ENCODE assay signal across 1 cellular context in the genomic region with DNA sequence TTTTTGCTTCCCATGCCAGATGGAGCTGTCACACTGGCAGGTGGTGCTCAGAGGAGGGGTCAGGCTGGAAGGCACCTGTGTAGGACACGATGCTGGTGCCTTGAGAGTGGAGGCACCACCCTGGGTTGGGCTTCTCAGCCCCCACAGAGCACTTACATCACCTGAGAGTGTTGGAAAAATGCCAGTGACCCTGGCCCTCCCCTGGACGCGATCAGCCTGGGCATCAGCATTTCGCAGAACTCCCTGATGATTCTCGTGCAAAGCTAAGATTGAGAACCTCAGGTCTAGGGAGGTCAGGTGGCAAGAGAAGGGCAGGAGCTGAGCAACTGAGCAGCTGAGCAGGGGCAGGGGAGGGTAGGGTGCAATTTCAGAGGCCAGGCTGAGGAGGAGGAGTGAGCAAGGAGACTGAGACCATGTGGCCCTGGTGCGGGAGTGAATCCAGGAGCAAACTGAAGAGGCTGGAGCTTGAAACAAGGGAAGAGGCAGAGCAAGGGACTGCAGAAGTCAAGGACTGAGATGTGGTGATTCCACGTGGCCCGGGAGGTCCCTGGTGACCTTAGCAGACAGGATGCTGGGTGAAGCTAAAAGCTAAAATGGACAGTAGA.
TF ChIP-seq lines count a peak whose summit lies in the region.

No MANE protein-coding gene starts in this region.

TF ChIP-seq in GM12878, 131 proteins besides CTCF, POLR2A, EP300 and RAD21:
- peak; percentile 29; the same call in 1 of the 2 replicates for TF ChIP-seq EED (IDR thresholded peaks at IDR 0.05; ENCODE audit: low read depth)
- TF ChIP-seq BMI1 (IDR thresholded peaks at IDR 0.05; ENCODE audit: borderline replicate concordance), result no peak
- TF ChIP-seq GATAD2B (conservative IDR thresholded peaks at IDR 0.05; ENCODE audit: low read depth), result 0 out of 2 replicates have a peak, but pooled peaks have one; percentile 15
- TF ChIP-seq ZBED1 (IDR thresholded peaks at IDR 0.05; ENCODE audit: borderline replicate concordance), result no peak
- TF ChIP-seq ZNF622 (IDR thresholded peaks at IDR 0.05), result no peak
- TF ChIP-seq HDGF (IDR thresholded peaks at IDR 0.05), result peak; percentile 88; the same call in 1 of the 2 replicates
- peak; percentile 80; the same call in 1 of the 2 replicates for TF ChIP-seq NBN (IDR thresholded peaks at IDR 0.05)
- TF ChIP-seq IKZF1 (conservative IDR thresholded peaks at IDR 0.05), result peak; percentile 23; the same call in 1 of the 2 replicates
- TF ChIP-seq JUND (IDR thresholded peaks at IDR 0.05; ENCODE audit: low read depth, low read length), result no peak
- TF ChIP-seq MXI1 (IDR thresholded peaks at IDR 0.05; ENCODE audit: low read depth, low read length), result 0 out of 2 replicates have a peak, but pooled peaks have one; percentile 22
- TF ChIP-seq, protein P1, sequence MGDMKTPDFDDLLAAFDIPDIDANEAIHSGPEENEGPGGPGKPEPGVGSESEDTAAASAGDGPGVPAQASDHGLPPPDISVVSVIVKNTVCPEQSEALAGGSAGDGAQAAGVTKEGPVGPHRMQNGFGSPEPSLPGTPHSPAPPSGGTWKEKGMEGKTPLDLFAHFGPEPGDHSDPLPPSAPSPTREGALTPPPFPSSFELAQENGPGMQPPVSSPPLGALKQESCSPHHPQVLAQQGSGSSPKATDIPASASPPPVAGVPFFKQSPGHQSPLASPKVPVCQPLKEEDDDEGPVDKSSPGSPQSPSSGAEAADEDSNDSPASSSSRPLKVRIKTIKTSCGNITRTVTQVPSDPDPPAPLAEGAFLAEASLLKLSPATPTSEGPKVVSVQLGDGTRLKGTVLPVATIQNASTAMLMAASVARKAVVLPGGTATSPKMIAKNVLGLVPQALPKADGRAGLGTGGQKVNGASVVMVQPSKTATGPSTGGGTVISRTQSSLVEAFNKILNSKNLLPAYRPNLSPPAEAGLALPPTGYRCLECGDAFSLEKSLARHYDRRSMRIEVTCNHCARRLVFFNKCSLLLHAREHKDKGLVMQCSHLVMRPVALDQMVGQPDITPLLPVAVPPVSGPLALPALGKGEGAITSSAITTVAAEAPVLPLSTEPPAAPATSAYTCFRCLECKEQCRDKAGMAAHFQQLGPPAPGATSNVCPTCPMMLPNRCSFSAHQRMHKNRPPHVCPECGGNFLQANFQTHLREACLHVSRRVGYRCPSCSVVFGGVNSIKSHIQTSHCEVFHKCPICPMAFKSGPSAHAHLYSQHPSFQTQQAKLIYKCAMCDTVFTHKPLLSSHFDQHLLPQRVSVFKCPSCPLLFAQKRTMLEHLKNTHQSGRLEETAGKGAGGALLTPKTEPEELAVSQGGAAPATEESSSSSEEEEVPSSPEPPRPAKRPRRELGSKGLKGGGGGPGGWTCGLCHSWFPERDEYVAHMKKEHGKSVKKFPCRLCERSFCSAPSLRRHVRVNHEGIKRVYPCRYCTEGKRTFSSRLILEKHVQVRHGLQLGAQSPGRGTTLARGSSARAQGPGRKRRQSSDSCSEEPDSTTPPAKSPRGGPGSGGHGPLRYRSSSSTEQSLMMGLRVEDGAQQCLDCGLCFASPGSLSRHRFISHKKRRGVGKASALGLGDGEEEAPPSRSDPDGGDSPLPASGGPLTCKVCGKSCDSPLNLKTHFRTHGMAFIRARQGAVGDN (IDR thresholded peaks at IDR 0.05), result peak; percentile 50
- TF ChIP-seq NR2F1 (conservative IDR thresholded peaks at IDR 0.05), result 0 out of 2 replicates have a peak, but pooled peaks have one; percentile 22
- TF ChIP-seq ZNF384 (IDR thresholded peaks at IDR 0.05; ENCODE audit: borderline replicate concordance, low read depth, low read length), result no peak
- TF ChIP-seq, protein P2, sequence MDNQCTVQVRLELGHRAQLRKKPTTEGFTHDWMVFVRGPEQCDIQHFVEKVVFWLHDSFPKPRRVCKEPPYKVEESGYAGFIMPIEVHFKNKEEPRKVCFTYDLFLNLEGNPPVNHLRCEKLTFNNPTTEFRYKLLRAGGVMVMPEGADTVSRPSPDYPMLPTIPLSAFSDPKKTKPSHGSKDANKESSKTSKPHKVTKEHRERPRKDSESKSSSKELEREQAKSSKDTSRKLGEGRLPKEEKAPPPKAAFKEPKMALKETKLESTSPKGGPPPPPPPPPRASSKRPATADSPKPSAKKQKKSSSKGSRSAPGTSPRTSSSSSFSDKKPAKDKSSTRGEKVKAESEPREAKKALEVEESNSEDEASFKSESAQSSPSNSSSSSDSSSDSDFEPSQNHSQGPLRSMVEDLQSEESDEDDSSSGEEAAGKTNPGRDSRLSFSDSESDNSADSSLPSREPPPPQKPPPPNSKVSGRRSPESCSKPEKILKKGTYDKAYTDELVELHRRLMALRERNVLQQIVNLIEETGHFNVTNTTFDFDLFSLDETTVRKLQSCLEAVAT (IDR thresholded peaks at IDR 0.05), result peak; percentile 37; the same call in 1 of the 2 replicates
- TF ChIP-seq, protein P3, sequence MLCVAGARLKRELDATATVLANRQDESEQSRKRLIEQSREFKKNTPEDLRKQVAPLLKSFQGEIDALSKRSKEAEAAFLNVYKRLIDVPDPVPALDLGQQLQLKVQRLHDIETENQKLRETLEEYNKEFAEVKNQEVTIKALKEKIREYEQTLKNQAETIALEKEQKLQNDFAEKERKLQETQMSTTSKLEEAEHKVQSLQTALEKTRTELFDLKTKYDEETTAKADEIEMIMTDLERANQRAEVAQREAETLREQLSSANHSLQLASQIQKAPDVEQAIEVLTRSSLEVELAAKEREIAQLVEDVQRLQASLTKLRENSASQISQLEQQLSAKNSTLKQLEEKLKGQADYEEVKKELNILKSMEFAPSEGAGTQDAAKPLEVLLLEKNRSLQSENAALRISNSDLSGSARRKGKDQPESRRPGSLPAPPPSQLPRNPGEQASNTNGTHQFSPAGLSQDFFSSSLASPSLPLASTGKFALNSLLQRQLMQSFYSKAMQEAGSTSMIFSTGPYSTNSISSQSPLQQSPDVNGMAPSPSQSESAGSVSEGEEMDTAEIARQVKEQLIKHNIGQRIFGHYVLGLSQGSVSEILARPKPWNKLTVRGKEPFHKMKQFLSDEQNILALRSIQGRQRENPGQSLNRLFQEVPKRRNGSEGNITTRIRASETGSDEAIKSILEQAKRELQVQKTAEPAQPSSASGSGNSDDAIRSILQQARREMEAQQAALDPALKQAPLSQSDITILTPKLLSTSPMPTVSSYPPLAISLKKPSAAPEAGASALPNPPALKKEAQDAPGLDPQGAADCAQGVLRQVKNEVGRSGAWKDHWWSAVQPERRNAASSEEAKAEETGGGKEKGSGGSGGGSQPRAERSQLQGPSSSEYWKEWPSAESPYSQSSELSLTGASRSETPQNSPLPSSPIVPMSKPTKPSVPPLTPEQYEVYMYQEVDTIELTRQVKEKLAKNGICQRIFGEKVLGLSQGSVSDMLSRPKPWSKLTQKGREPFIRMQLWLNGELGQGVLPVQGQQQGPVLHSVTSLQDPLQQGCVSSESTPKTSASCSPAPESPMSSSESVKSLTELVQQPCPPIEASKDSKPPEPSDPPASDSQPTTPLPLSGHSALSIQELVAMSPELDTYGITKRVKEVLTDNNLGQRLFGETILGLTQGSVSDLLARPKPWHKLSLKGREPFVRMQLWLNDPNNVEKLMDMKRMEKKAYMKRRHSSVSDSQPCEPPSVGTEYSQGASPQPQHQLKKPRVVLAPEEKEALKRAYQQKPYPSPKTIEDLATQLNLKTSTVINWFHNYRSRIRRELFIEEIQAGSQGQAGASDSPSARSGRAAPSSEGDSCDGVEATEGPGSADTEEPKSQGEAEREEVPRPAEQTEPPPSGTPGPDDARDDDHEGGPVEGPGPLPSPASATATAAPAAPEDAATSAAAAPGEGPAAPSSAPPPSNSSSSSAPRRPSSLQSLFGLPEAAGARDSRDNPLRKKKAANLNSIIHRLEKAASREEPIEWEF (IDR thresholded peaks at IDR 0.05; ENCODE audit: insufficient replicate concordance, low read depth, low read length), result no peak
- TF ChIP-seq, protein P4, sequence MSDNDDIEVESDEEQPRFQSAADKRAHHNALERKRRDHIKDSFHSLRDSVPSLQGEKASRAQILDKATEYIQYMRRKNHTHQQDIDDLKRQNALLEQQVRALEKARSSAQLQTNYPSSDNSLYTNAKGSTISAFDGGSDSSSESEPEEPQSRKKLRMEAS (IDR thresholded peaks at IDR 0.05; ENCODE audit: low read depth, low read length), result peak; percentile 12; the same call in 1 of the 2 replicates
- peak; percentile 52 for TF ChIP-seq ATF7 (IDR thresholded peaks at IDR 0.05; ENCODE audit: low read depth)
